ENCODE assay signal across 17 cellular contexts in the genomic region with DNA sequence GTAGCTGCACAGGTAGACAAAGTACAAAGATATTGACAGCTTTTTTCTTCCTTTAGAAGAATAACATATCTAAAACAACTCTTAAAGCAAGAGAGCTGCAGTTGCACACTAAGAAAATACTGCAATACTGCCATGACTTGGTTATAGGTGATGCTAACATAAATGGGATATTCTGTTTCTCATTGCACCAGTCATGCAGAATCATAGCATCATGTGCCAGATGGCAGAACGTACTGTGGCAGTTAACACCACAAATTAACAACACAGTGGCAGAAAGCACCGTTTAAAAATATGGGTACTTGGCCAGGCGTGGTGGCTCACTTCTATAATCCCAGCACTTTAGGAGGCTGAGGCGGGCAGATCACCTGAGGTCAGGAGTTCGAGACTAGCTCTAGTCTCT. TPM values are rescaled to one million over a fixed set of nuclear protein-coding genes. Genes with fewer than 3 reads are reported as not detected.
DNase-seq lines count a peak whose midpoint lies in the region; ATAC-seq and FAIRE-seq lines count a peak whose summit lies in the region.
"Had no signal": no experiment of that assay in that cellular context is flagged by ENCODE, and none has a peak within 500 bp of the region (broad histone marks: within the 10 kb centered on the region; RNA-seq: fewer than 3 reads in every experiment).

No MANE protein-coding gene starts in this region.

- H4K8ac ChIP-seq in trophoblast cell (ENCODE audit: low read depth, low read length), result no peak overlapping the region

- CTCF ChIA-PET in activated CD4-positive, alpha-beta memory T cell treated with anti-CD3 and anti-CD28 coated beads, Interleukin-2, amount 10 ng/mL, durations not matched to agents 7 days and 5 days (lab: Charles Lee), result interaction anchor here (1.2 kb wide), 1 partner anchor 287 kb away, joined by 3 read pairs; no protein-coding TSS in a partner anchor

- ATAC-seq in HG03469 (IDR thresholded peaks at IDR 0.05; ENCODE audit: unreplicated experiment), result no peak

- no peak overlapping the region for H2AK5ac ChIP-seq in trophoblast cell (ENCODE audit: low read length)

- H3K4me1 Mint-ChIP-seq in activated T-cell treated with anti-CD3 and anti-CD28 coated beads, Interleukin-2, amount 50 U/mL, for 24 hours (ENCODE audit: low read depth), result peaks cover 80% of the 10 kb centered on the region
- peaks cover 79% of the 10 kb centered on the region for H3K4me1 Mint-ChIP-seq in activated CD4-positive, alpha-beta memory T cell treated with anti-CD3 and anti-CD28 coated beads, Interleukin-2, amount 10 ng/mL, durations not matched to agents 7 days and 5 days

- H3K27ac ChIP-seq in trophoblast cell (ENCODE audit: low read depth, low read length), result no peak overlapping the region
- H3K27ac ChIP-seq: sigmoid colon, vagina had no signal

- DNase-seq in activated T-cell treated with anti-CD3 and anti-CD28 coated beads, Interleukin-2, amount 50 U/mL, for 24 hours, result no peak
- DNase-seq in activated T-cell treated with anti-CD3 and anti-CD28 coated beads for 4 hours (no peak), NCI-H1694 treated with DMSO at 0.1 percent for 48 hours (lab: John Stamatoyannopoulos, UW) (peak; percentile 91), trophoblast cell (no peak), GM19239 (ENCODE audit: insufficient read length, low spot score) (no peak), LoVo (ENCODE audit: low spot score) (no peak)
- no peak for DNase-seq in activated CD4-positive, alpha-beta memory T cell treated with anti-CD3 and anti-CD28 coated beads, Interleukin-2, amount 10 ng/mL, durations not matched to agents 7 days and 5 days
- DNase-seq: activated gamma-delta T cell treated with Interleukin-2 at 50 U/mL for 16 hours, cortex of kidney, EL, NCI-H2029 treated with DMSO at 0.1 percent for 48 hours, NCI-H774, occipital lobe, RPMI8226, sigmoid colon had no signal

- no peak overlapping the region for H2BK120ac ChIP-seq in trophoblast cell (ENCODE audit: insufficient read depth, low read length, poor library complexity)

- H2BK12ac ChIP-seq in trophoblast cell (ENCODE audit: low read length), result no peak overlapping the region

- POLR2A ChIA-PET in activated CD4-positive, alpha-beta memory T cell treated with anti-CD3 and anti-CD28 coated beads, Interleukin-2, amount 10 ng/mL, durations not matched to agents 7 days and 5 days (lab: Charles Lee), result interaction anchor here (1.0 to 1.9 kb wide), 2 partner anchors 13 to 22 kb away, joined by 3 to 6 read pairs; no protein-coding TSS in a partner anchor

- H3K79me1 ChIP-seq in trophoblast cell (ENCODE audit: low read length), result no peaks in the 10 kb centered on the region

- H4K91ac ChIP-seq in trophoblast cell (ENCODE audit: low read depth, low read length), result no peak overlapping the region

- H3K79me2 ChIP-seq in trophoblast cell (ENCODE audit: control insufficient read depth, insufficient read depth, low read length, poor library complexity), result peaks cover 15% of the 10 kb centered on the region

- H3K36me3 Mint-ChIP-seq in activated T-cell treated with anti-CD3 and anti-CD28 coated beads, Interleukin-2, amount 50 U/mL, for 24 hours (ENCODE audit: low read depth), result peaks cover 68% of the 10 kb centered on the region
- H3K36me3 Mint-ChIP-seq in activated CD4-positive, alpha-beta memory T cell treated with anti-CD3 and anti-CD28 coated beads, Interleukin-2, amount 10 ng/mL, durations not matched to agents 7 days and 5 days (ENCODE audit: low read depth), result peaks cover 43% of the 10 kb centered on the region

- H3K4me3 ChIP-seq in trophoblast cell (ENCODE audit: low read depth, low read length), result no peak overlapping the region
- H3K4me3 ChIP-seq: sigmoid colon, vagina had no signal

- H3K4me2 ChIP-seq in trophoblast cell (ENCODE audit: low read length), result no peak overlapping the region

- no peak for FAIRE-seq in GM19239 (lab: Jason Lieb, UNC)

- no peaks in the 10 kb centered on the region for H3K9me3 Mint-ChIP-seq in activated T-cell treated with anti-CD3 and anti-CD28 coated beads, Interleukin-2, amount 50 U/mL, for 24 hours
- no peaks in the 10 kb centered on the region for H3K9me3 Mint-ChIP-seq in activated CD4-positive, alpha-beta memory T cell treated with anti-CD3 and anti-CD28 coated beads, Interleukin-2, amount 10 ng/mL, durations not matched to agents 7 days and 5 days

- H3K4me3 Mint-ChIP-seq in activated T-cell treated with anti-CD3 and anti-CD28 coated beads, Interleukin-2, amount 50 U/mL, for 24 hours, result no peak overlapping the region
- no peak overlapping the region for H3K4me3 Mint-ChIP-seq in activated CD4-positive, alpha-beta memory T cell treated with anti-CD3 and anti-CD28 coated beads, Interleukin-2, amount 10 ng/mL, durations not matched to agents 7 days and 5 days

- H4K12ac ChIP-seq in trophoblast cell (ENCODE audit: low read depth, low read length), result no peak overlapping the region

- no peaks in the 10 kb centered on the region for H3K4me1 ChIP-seq in trophoblast cell (ENCODE audit: control insufficient read depth in 1 of 2, insufficient read depth in 2 of 2, low read length in 2 of 2)

- H2AFZ ChIP-seq in trophoblast cell (ENCODE audit: insufficient read depth, low read length, poor library complexity), result no peak overlapping the region

- no CpG with 5 or more reads among the region's 5 CpGs for WGBS in trophoblast cell (ENCODE audit: extremely low coverage, insufficient coverage, insufficient read length)

- H3K27ac Mint-ChIP-seq in activated T-cell treated with anti-CD3 and anti-CD28 coated beads, Interleukin-2, amount 50 U/mL, for 24 hours, result peak overlapping the region; percentile 89
- peak overlapping the region; percentile 37 for H3K27ac Mint-ChIP-seq in activated CD4-positive, alpha-beta memory T cell treated with anti-CD3 and anti-CD28 coated beads, Interleukin-2, amount 10 ng/mL, durations not matched to agents 7 days and 5 days

- H3K4ac ChIP-seq in trophoblast cell (ENCODE audit: low read depth, low read length), result peak overlapping the region; percentile 57

- H3K36me3 ChIP-seq in trophoblast cell (ENCODE audit: control insufficient read depth in 1 of 2, insufficient read depth in 2 of 2, low read length in 2 of 2), result peaks cover 8 to 11% of the 10 kb centered on the region in 2 experiments

- no peak overlapping the region for H3K9ac ChIP-seq in trophoblast cell (ENCODE audit: low read length)

- H3K27me3 Mint-ChIP-seq in activated T-cell treated with anti-CD3 and anti-CD28 coated beads, Interleukin-2, amount 50 U/mL, for 24 hours, result no peaks in the 10 kb centered on the region
- no peaks in the 10 kb centered on the region for H3K27me3 Mint-ChIP-seq in activated CD4-positive, alpha-beta memory T cell treated with anti-CD3 and anti-CD28 coated beads, Interleukin-2, amount 10 ng/mL, durations not matched to agents 7 days and 5 days

- no peaks in the 10 kb centered on the region for H3K9me3 ChIP-seq in trophoblast cell (ENCODE audit: insufficient read depth, low read depth, low read length)
- H3K9me3 ChIP-seq: sigmoid colon, vagina had no signal

- H2BK5ac ChIP-seq in trophoblast cell (ENCODE audit: low read depth, low read length, poor library complexity), result no peak overlapping the region

- no peak overlapping the region for H3K14ac ChIP-seq in trophoblast cell (ENCODE audit: low read length)

- H3K23ac ChIP-seq in trophoblast cell (ENCODE audit: low read length), result no peak overlapping the region

- no peak overlapping the region for H3K18ac ChIP-seq in trophoblast cell (ENCODE audit: low read length)

- no peaks in the 10 kb centered on the region for H3K27me3 ChIP-seq in trophoblast cell (ENCODE audit: insufficient read depth, low read length)
- H3K27me3 ChIP-seq: sigmoid colon, vagina had no signal

RNA-seq across cellular contexts. Expression of a gene that starts 7.4 kb away (rescaled TPM):
- total RNA-seq in activated CD4-positive, alpha-beta memory T cell treated with anti-CD3 and anti-CD28 coated beads, Interleukin-2, amount 10 ng/mL, durations not matched to agents 7 days and 5 days, result 100 to 1,000 TPM; 113 to 118 TPM
- 40.6 and 41.3 TPM in 2 replicates for polyA plus RNA-seq in trophoblast cell (2013)
